1 cellular context compared by ENCODE assay signal in genomic region chr11:34174411-34175041, GRCh38.
TF ChIP-seq lines count a peak whose summit lies in the region.

No MANE protein-coding gene starts in this region.

TF ChIP-seq in IMR-90, 13 proteins besides CTCF, POLR2A, EP300 and RAD21:
- no peak for TF ChIP-seq MAFK (IDR thresholded peaks at IDR 0.05; ENCODE audit: low read depth, low read length)
- no peak for TF ChIP-seq RCOR1 (IDR thresholded peaks at IDR 0.05; ENCODE audit: insufficient replicate concordance, low read length)
- TF ChIP-seq CEBPB (IDR thresholded peaks at IDR 0.05; ENCODE audit: low read depth, low read length), result no peak
- peak; percentile 100 for TF ChIP-seq SMC3 (IDR thresholded peaks at IDR 0.05; ENCODE audit: low read depth, low read length)
- 0 out of 2 replicates have a peak, but pooled peaks have one; percentile 39 for TF ChIP-seq MXI1 (IDR thresholded peaks at IDR 0.05; ENCODE audit: borderline replicate concordance, low read depth, low read length)
- TF ChIP-seq USF2 (IDR thresholded peaks at IDR 0.05; ENCODE audit: low read depth, low read length), result no peak
- TF ChIP-seq MAZ (IDR thresholded peaks at IDR 0.05; ENCODE audit: borderline replicate concordance, low read depth, low read length), result peak; percentile 71; the same call in 1 of the 2 replicates
